8 cellular contexts compared by ENCODE assay signal in the genomic region with DNA sequence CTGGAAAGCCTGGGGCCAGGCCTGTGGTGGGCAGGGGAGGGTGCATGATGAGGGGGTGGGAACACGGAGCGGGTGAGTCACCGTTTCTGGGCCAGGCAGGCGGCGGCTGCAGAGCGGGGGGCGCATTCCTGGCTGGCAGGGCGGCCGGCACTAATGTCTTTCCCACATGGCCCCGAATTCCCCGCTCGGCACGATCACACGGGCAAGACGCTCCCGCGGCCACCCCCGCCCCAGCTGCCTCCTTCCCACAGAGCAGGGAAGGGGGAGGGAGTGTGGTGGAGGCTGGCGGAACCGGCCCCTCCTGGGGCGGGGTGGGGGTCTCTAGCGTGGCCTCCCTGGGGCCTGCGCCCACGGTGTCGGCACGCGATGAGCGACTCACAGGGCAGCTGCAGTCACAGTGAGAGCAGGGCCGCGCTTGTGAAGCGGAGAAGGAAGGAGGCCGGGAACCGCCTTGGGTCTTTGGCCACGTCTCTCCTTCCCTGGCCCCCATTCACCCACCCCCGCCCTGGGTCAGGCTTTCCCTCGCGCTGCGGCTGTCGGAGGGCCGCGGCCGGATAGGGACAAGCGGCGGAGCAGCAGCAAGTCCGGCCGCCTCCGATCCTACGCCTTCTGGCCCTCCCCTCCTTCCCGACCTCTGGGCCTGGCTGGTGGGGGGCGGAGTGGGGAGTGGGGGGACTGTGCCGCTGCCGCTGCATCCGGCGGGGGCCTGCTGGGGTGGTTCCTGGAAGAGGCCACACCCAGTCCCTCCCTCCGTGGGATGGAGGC. TPM values are rescaled to one million over a fixed set of nuclear protein-coding genes. Genes with fewer than 3 reads are reported as not detected.
DNase-seq lines count a peak whose midpoint lies in the region; ATAC-seq and TF ChIP-seq lines count a peak whose summit lies in the region.

No MANE protein-coding gene starts in this region.

- H3K36me3 ChIP-seq in HAP-1 (replicated peaks): no peaks in the 10 kb centered on the region
- no peaks in the 10 kb centered on the region for H3K36me3 ChIP-seq in mucosa of rectum (ENCODE audit: control insufficient read depth in 2 of 2, insufficient read depth in 2 of 2, low read length in 2 of 2)
- no peaks in the 10 kb centered on the region for H3K36me3 ChIP-seq in tibial nerve

- peaks cover 60% of the 10 kb centered on the region for H3K4me1 Mint-ChIP-seq in WTC11

- H3K27me3 ChIP-seq in HAP-1 (ENCODE audit: low read depth): no peaks in the 10 kb centered on the region
- H3K27me3 ChIP-seq in mucosa of rectum (ENCODE audit: control insufficient read depth in 2 of 2, insufficient read depth in 2 of 2, low read length in 2 of 2): peaks cover 4 to 10% of the 10 kb centered on the region in 2 donors
- no peaks in the 10 kb centered on the region for H3K27me3 ChIP-seq in tibial nerve

- peak; percentile 23 for ATAC-seq in WTC11
- ATAC-seq in GM21576 (IDR thresholded peaks at IDR 0.05; ENCODE audit: unreplicated experiment): no peak
- no peak for ATAC-seq in GM18498 (IDR thresholded peaks at IDR 0.05; ENCODE audit: unreplicated experiment)

- peaks cover 28% of the 10 kb centered on the region for H3K27me3 Mint-ChIP-seq in WTC11 (ENCODE audit: low read depth)

- CTCF ChIA-PET in WTC11 (lab: Charles Lee): interaction anchor here (0.7 to 5.8 kb wide), 11 partner anchors 13 to 122 kb away, joined by 3 to 86 read pairs (median 5); partner anchors contain the start of gene CXXC5

- H3K4me3 Mint-ChIP-seq in WTC11: peak overlapping the region; percentile 66

- H3K36me3 Mint-ChIP-seq in WTC11: no peaks in the 10 kb centered on the region

- POLR2A ChIA-PET in WTC11 (lab: Charles Lee): interaction anchor here (0.8 to 6.8 kb wide), 3 partner anchors 13 to 45 kb away, joined by 3 to 89 read pairs (median 6); no protein-coding TSS in a partner anchor

- H3K4me3 ChIP-seq in AG10803 (ENCODE audit: low read length) (peak overlapping the region; percentile 49), HAP-1 (peak overlapping the region; percentile 6; the same call in 1 of the 2 replicates), epithelial cell of esophagus (ENCODE audit: low read length) (peak overlapping the region; percentile 16), mucosa of rectum (ENCODE audit: low read length in 2 of 2) (peak overlapping the region; percentile 49 to 50), tibial nerve (peak overlapping the region; percentile 32 to 48 (median 46))

- DNase-seq in AG10803 (ENCODE audit: low read depth) (peak; percentile 93), HAP-1 (ENCODE audit: low spot score in 2 of 2) (peak in 1 of 2 experiments; percentile 61), WTC11 (ENCODE audit: low spot score) (peak; percentile 77), epithelial cell of esophagus (ENCODE audit: low read depth) (peak; percentile 54), tibial nerve (ENCODE audit: low spot score in 2 of 2) (peak; percentile 64 to 66)

- in situ Hi-C loops in HAP-1 (cut with MboI; ENCODE audit: low sequenced_read_pairs): no loop called here

- H3K9me3 Mint-ChIP-seq in WTC11: no peaks in the 10 kb centered on the region

- H3K27ac ChIP-seq in mucosa of rectum (ENCODE audit: low read depth in 2 of 2, low read length in 2 of 2): peak overlapping the region; percentile 60 to 74
- H3K27ac ChIP-seq in tibial nerve: peak overlapping the region; percentile 82 to 98 (median 88)

- H3K9ac ChIP-seq in mucosa of rectum (ENCODE audit: low read depth in 1 of 2, low read length in 2 of 2): peak overlapping the region in 1 of 2 donors; percentile 53

- H3K4me1 ChIP-seq in HAP-1 (peaks cover 22% of the 10 kb centered on the region), mucosa of rectum (ENCODE audit: control insufficient read depth in 2 of 2, insufficient read depth in 2 of 2, low read length in 2 of 2) (peaks cover 29% of the 10 kb centered on the region in 2 donors), tibial nerve (peaks cover 0 to 59% (median 35%) of the 10 kb centered on the region in 4 donors)

- TF ChIP-seq POLR2A in tibial nerve (IDR thresholded peaks at IDR 0.05): peak in 1 of 2 donors; percentile 27

- H3K9me3 ChIP-seq in HAP-1 (no peaks in the 10 kb centered on the region), mucosa of rectum (ENCODE audit: control insufficient read depth in 2 of 2, low read length in 2 of 2) (no peaks in the 10 kb centered on the region), tibial nerve (no peaks in the 10 kb centered on the region)

- peak in 1 of 2 donors; percentile 55 for TF ChIP-seq EP300 in tibial nerve (IDR thresholded peaks at IDR 0.05)

- H3K27ac Mint-ChIP-seq in WTC11: peak overlapping the region; percentile 88; the same call in 1 of the 2 replicates

- no peak for TF ChIP-seq CTCF in AG10803 (conservative IDR thresholded peaks at IDR 0.05; ENCODE audit: low read length)
- TF ChIP-seq CTCF in WTC11 (IDR thresholded peaks at IDR 0.05): no peak
- no peak for TF ChIP-seq CTCF in epithelial cell of esophagus (IDR thresholded peaks at IDR 0.05; ENCODE audit: insufficient read depth, low read depth, low read length, missing control alignments)
- no peak for TF ChIP-seq CTCF in tibial nerve (IDR thresholded peaks at IDR 0.05)

- WGBS in tibial nerve, 2 donors: 2 to 3% methylated on average over 34 to 44 of the region's 55 CpGs

TF ChIP-seq in WTC11, 78 proteins besides CTCF, POLR2A, EP300 and RAD21 (continues in another document):
- no peak for TF ChIP-seq ZBTB43 (CRISPR knock-in tag; IDR thresholded peaks at IDR 0.05)
- no peak for TF ChIP-seq RELA (CRISPR knock-in tag; IDR thresholded peaks at IDR 0.05; ENCODE audit: borderline replicate concordance)
- no peak; the same call in 1 of the 2 replicates for TF ChIP-seq FOXP1 (CRISPR knock-in tag; IDR thresholded peaks at IDR 0.05; ENCODE audit: borderline replicate concordance)
- no peak for TF ChIP-seq NFYB (CRISPR knock-in tag; conservative IDR thresholded peaks at IDR 0.05; ENCODE audit: low read depth)
- TF ChIP-seq AFF4 (CRISPR knock-in tag; IDR thresholded peaks at IDR 0.05; ENCODE audit: borderline replicate concordance): no peak
- TF ChIP-seq PRDM15 (CRISPR knock-in tag; IDR thresholded peaks at IDR 0.05): peak; percentile 82
- TF ChIP-seq SMAD3 (CRISPR knock-in tag; IDR thresholded peaks at IDR 0.05; ENCODE audit: borderline replicate concordance): no peak

RNA-seq across cellular contexts. Expression of gene CXXC5, which starts 48.9 kb away (rescaled TPM):
- 77.5 to 97.2 TPM (median 78.0 TPM) in 3 replicates for total RNA-seq in WTC11 (2021)
- total RNA-seq in tibial nerve: 10 to 100 TPM; 45.0 to 80.4 (median 67.0) TPM
